ENCODE assay signal across 3 cellular contexts in the genomic region with DNA sequence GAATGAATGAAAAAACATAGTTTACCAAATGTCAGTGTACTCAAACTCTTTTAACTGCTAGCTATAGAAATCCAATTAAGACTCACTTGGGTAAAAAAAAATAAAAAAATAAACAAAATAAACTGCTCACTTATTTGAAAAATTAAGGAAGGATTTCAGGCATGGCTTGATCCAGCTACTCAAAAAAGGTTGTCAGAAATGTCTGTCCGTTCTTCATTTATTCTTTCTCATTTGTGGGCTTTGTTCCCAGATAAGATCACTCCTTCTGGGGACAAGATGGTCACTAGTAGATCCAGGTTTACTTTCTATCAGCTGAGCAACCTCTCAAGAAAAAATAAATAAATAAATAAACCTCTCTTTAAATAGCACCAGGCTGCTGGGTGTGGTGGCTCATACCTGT.
A peak's percentile ranks its signal among the peaks of the same experiment; 100 is the strongest.
TF ChIP-seq lines count a peak whose summit lies in the region.

No MANE protein-coding gene starts in this region.

TF ChIP-seq in HepG2, 621 proteins besides CTCF, POLR2A, EP300 and RAD21:
- TF ChIP-seq RBAK (CRISPR knock-in tag; IDR thresholded peaks at IDR 0.05): no peak
- no peak for TF ChIP-seq MED8 (CRISPR knock-in tag; IDR thresholded peaks at IDR 0.05; ENCODE audit: insufficient replicate concordance)
- no peak for TF ChIP-seq POLR2AphosphoS2 (IDR thresholded peaks at IDR 0.05; ENCODE audit: low read depth, low read length)
- TF ChIP-seq, protein P1, sequence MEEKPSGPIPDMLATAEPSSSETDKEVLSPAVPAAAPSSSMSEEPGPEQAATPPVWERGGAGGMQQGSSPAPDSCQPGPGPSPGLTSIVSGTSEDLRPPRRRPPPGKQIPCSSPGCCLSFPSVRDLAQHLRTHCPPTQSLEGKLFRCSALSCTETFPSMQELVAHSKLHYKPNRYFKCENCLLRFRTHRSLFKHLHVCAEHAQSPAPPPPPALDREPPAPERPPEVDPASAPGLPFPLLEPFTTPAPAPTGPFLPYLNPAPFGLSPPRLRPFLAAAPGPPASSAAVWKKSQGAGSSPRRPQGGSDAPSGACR (CRISPR knock-in tag; IDR thresholded peaks at IDR 0.05): no peak
- TF ChIP-seq ZNF329 (CRISPR knock-in tag; IDR thresholded peaks at IDR 0.05; ENCODE audit: low read depth): peak; percentile 91
- TF ChIP-seq, protein P2, sequence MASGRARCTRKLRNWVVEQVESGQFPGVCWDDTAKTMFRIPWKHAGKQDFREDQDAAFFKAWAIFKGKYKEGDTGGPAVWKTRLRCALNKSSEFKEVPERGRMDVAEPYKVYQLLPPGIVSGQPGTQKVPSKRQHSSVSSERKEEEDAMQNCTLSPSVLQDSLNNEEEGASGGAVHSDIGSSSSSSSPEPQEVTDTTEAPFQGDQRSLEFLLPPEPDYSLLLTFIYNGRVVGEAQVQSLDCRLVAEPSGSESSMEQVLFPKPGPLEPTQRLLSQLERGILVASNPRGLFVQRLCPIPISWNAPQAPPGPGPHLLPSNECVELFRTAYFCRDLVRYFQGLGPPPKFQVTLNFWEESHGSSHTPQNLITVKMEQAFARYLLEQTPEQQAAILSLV (CRISPR knock-in tag; IDR thresholded peaks at IDR 0.05; ENCODE audit: borderline replicate concordance): no peak

TF ChIP-seq in K562, 482 proteins besides CTCF, POLR2A, EP300 and RAD21:
- TF ChIP-seq RBM25 (IDR thresholded peaks at IDR 0.05; ENCODE audit: low read depth, low read length, severe bottlenecking) (peak; percentile 87), KDM4B (IDR thresholded peaks at IDR 0.05; ENCODE audit: borderline replicate concordance in 2 of 2, low read depth in 1 of 2) (no peak), MAFG (tag; conservative IDR thresholded peaks at IDR 0.05) (no peak)

TF ChIP-seq in H1, 55 proteins besides CTCF, POLR2A, EP300 and RAD21:
- 0 out of 2 replicates have a peak, but pooled peaks have one; percentile 31 for TF ChIP-seq KDM1A (IDR thresholded peaks at IDR 0.05; ENCODE audit: borderline replicate concordance, low read length)
- no peak for TF ChIP-seq TEAD4 (IDR thresholded peaks at IDR 0.05; ENCODE audit: low read depth, low read length)
